11 cellular contexts compared by ENCODE assay signal in genomic region chr2:3198119-3198518, GRCh38.
DNase-seq lines count a peak whose midpoint lies in the region; ATAC-seq and TF ChIP-seq lines count a peak whose summit lies in the region.
"Had no signal": no experiment of that assay in that cellular context is flagged by ENCODE, and none has a peak within 500 bp of the region (broad histone marks: within the 10 kb centered on the region; RNA-seq: fewer than 3 reads in every experiment).

No MANE protein-coding gene starts in this region.

- H4K20me1 ChIP-seq in osteoblast (ENCODE audit: insufficient read depth, low read length) = no peaks in the 10 kb centered on the region

- CTCF ChIA-PET in activated CD4-positive, alpha-beta T cell treated with anti-CD3 and anti-CD28 coated beads, Interleukin-2, amount 10 ng/mL, durations not matched to agents 7 days and 5 days (lab: Charles Lee) = interaction anchor here (1.0 kb wide), 1 partner anchor 9 kb away, joined by 3 read pairs; no protein-coding TSS in a partner anchor

- no peak overlapping the region for H2AFZ ChIP-seq in osteoblast (ENCODE audit: low read length)

- POLR2A ChIA-PET in activated CD4-positive, alpha-beta T cell treated with anti-CD3 and anti-CD28 coated beads, Interleukin-2, amount 10 ng/mL, durations not matched to agents 7 days and 5 days (lab: Charles Lee) = no interaction called here

- peak; percentile 57 for ATAC-seq in HG03565 (IDR thresholded peaks at IDR 0.05; ENCODE audit: unreplicated experiment)
- ATAC-seq in GM18873 (IDR thresholded peaks at IDR 0.05; ENCODE audit: low FRiP score, unreplicated experiment) = no peak
- no peak for ATAC-seq in HG03097 (IDR thresholded peaks at IDR 0.05; ENCODE audit: low FRiP score, unreplicated experiment)

- H3K27ac ChIP-seq in osteoblast (ENCODE audit: low read depth, low read length) = no peak overlapping the region
- H3K27ac ChIP-seq: HL-60 had no signal

- peak; percentile 15 for DNase-seq in activated CD4-positive, alpha-beta T cell treated with anti-CD3 and anti-CD28 coated beads, Interleukin-2, amount 50 U/mL, for 1 hour
- DNase-seq in activated CD4-positive, alpha-beta T cell treated with anti-CD3 and anti-CD28 coated beads, Interleukin-2, amount 10 ng/mL, durations not matched to agents 7 days and 5 days = no peak
- DNase-seq in astrocyte of the spinal cord (ENCODE audit: low read depth, low spot score) (no peak), osteoblast (ENCODE audit: insufficient read length, low spot score, missing footprints) (peak; percentile 74), D341Med (ENCODE audit: low spot score) (no peak)
- DNase-seq: C1 segment of cervical spinal cord had no signal

- H3K4me1 Mint-ChIP-seq in activated CD4-positive, alpha-beta T cell treated with anti-CD3 and anti-CD28 coated beads, Interleukin-2, amount 10 ng/mL, durations not matched to agents 7 days and 5 days = peaks cover 2% of the 10 kb centered on the region
- H3K4me1 Mint-ChIP-seq: mesothelial cell of epicardium had no signal

- no peak overlapping the region for H3K27ac Mint-ChIP-seq in activated CD4-positive, alpha-beta T cell treated with anti-CD3 and anti-CD28 coated beads, Interleukin-2, amount 10 ng/mL, durations not matched to agents 7 days and 5 days
- H3K27ac Mint-ChIP-seq: mesothelial cell of epicardium had no signal

- no peaks in the 10 kb centered on the region for H3K9me3 Mint-ChIP-seq in activated CD4-positive, alpha-beta T cell treated with anti-CD3 and anti-CD28 coated beads, Interleukin-2, amount 10 ng/mL, durations not matched to agents 7 days and 5 days
- H3K9me3 Mint-ChIP-seq: mesothelial cell of epicardium had no signal

- H3K4me3 ChIP-seq in astrocyte of the spinal cord (ENCODE audit: low read depth, low read length) = no peak overlapping the region
- no peak overlapping the region for H3K4me3 ChIP-seq in osteoblast (ENCODE audit: insufficient read depth, low read length)

- TF ChIP-seq CTCF in astrocyte of the spinal cord (IDR thresholded peaks at IDR 0.05; ENCODE audit: low read depth, low read length) (peak; percentile 27), osteoblast (IDR thresholded peaks at IDR 0.05; ENCODE audit: extremely low read depth, low read depth, low read length) (no peak)

- H3K36me3 Mint-ChIP-seq in activated CD4-positive, alpha-beta T cell treated with anti-CD3 and anti-CD28 coated beads, Interleukin-2, amount 10 ng/mL, durations not matched to agents 7 days and 5 days (ENCODE audit: low read depth) = peaks cover 4% of the 10 kb centered on the region

- H3K4me3 Mint-ChIP-seq in activated CD4-positive, alpha-beta T cell treated with anti-CD3 and anti-CD28 coated beads, Interleukin-2, amount 10 ng/mL, durations not matched to agents 7 days and 5 days = no peak overlapping the region
- H3K4me3 Mint-ChIP-seq: mesothelial cell of epicardium had no signal

- no peak overlapping the region for H3K4me2 ChIP-seq in osteoblast (ENCODE audit: insufficient read depth, low read length)

- no peaks in the 10 kb centered on the region for H3K9me3 ChIP-seq in osteoblast (ENCODE audit: low read depth, low read length)

- H3K79me2 ChIP-seq in osteoblast (ENCODE audit: insufficient read depth, low read length) = no peaks in the 10 kb centered on the region

- in situ Hi-C loops in astrocyte of the spinal cord (cut with HindIII; ENCODE audit: low sequenced_read_pairs) = no loop called here

- no peaks in the 10 kb centered on the region for H3K27me3 Mint-ChIP-seq in activated CD4-positive, alpha-beta T cell treated with anti-CD3 and anti-CD28 coated beads, Interleukin-2, amount 10 ng/mL, durations not matched to agents 7 days and 5 days

- H3K4me1 ChIP-seq in osteoblast (ENCODE audit: insufficient read depth, low read length) = no peaks in the 10 kb centered on the region

- H3K36me3 ChIP-seq in osteoblast (ENCODE audit: insufficient read depth, low read length) = peaks cover 5% of the 10 kb centered on the region

- no peaks in the 10 kb centered on the region for H3K27me3 ChIP-seq in osteoblast (ENCODE audit: insufficient read depth, low read length)

Comparison
In these comparisons a context has a peak if more than half of its experiments do, and no peak if none do; other contexts are left out.
1. DNase-seq: peak in activated CD4-positive, alpha-beta T cell treated with anti-CD3 and anti-CD28 coated beads, Interleukin-2, amount 50 U/mL, for 1 hour (single experiment) and osteoblast (single experiment); none in activated CD4-positive, alpha-beta T cell treated with anti-CD3 and anti-CD28 coated beads, Interleukin-2, amount 10 ng/mL, durations not matched to agents 7 days and 5 days (single experiment), astrocyte of the spinal cord (single experiment) and D341Med (single experiment).